21 cellular contexts compared by ENCODE assay signal in genomic region chr14:47549886-47550285, GRCh38.
"Had no signal": no experiment of that assay in that cellular context is flagged by ENCODE, and none has a peak within 500 bp of the region (broad histone marks: within the 10 kb centered on the region; RNA-seq: fewer than 3 reads in every experiment).

No MANE protein-coding gene starts in this region.

- H3K27me3 ChIP-seq: SJSA1 had no signal

- DNase-seq: KBM-7, MV-4-11, NCI-H1092, NCI-H1105 treated with DMSO at 0.1 percent for 48 hours, NCI-H1417 treated with DMSO at 0.1 percent for 48 hours, NCI-H146, NCI-H1694 treated with DMSO at 0.1 percent for 48 hours, NCI-H1930, NCI-H2081, NCI-H2107, NCI-H226, NCI-H446, NCI-H510A, NCI-H524 treated with DMSO at 0.1 percent for 48 hours, NCI-H69, NCI-H774, Right ventricle myocardium superior, RPMI8226, SIG-M5, SK-N-SH had no signal

- H3K9ac ChIP-seq: SK-N-SH had no signal

- H3K36me3 ChIP-seq: SJSA1 had no signal

- H3K27ac ChIP-seq: SJSA1 had no signal

- H3K4me3 ChIP-seq: SJSA1 had no signal

- H3K4me1 ChIP-seq: SJSA1 had no signal

- H3K9me3 ChIP-seq: SJSA1, SK-N-SH had no signal

- H3K4me2 ChIP-seq: SK-N-SH had no signal
